ENCODE assay signal across 1 cellular context in the genomic region with DNA sequence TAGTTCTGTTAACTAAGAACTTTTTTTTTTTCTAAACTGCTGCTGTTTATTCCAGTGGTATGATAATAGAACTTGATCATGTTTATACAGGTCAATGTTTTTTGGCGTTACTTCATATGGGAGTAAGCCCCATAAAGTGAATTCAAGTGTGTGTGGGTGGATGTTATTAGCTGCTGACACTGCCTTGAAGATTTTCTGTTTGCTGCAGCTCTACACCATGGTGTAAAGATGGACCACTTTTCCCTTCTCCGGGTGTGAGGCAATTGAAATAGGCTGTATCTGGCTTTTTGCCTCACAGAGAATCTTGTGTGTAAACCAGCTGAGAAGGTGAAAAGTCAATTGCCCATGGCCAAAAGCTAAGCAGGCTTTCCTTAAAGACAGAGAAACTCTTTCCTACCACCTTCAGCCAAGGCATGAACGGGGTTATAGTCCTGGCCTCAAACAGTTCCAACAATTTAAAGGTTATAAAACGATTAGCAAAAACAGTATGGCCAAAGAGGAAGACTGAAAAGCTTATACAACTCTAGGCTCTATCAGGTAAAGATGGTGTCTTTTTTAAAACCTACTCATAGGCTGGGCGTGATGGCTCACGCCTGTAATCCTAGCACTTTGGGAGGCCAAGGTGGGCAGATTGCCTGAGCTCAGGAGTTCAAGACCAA.
TF ChIP-seq lines count a peak whose summit lies in the region.

No MANE protein-coding gene starts in this region.

TF ChIP-seq in H1, 55 proteins besides CTCF, POLR2A, EP300 and RAD21:
- TF ChIP-seq KDM4A (IDR thresholded peaks at IDR 0.05; ENCODE audit: low read depth, low read length, severe bottlenecking) (no peak), MAX (IDR thresholded peaks at IDR 0.05) (no peak), SP1 (IDR thresholded peaks at IDR 0.05; ENCODE audit: low read depth, low read length) (no peak), TAF7 (optimal IDR thresholded peaks at IDR 0.05; ENCODE audit: borderline replicate concordance, low read depth, low read length) (no peak), KDM5A (IDR thresholded peaks at IDR 0.05; ENCODE audit: low read length) (no peak), RXRA (IDR thresholded peaks at IDR 0.05; ENCODE audit: insufficient read depth, low read depth, low read length) (no peak), BACH1 (IDR thresholded peaks at IDR 0.05; ENCODE audit: low read length) (no peak), CHD1 (IDR thresholded peaks at IDR 0.05; ENCODE audit: low read depth, low read length) (no peak), NRF1 (IDR thresholded peaks at IDR 0.05; ENCODE audit: low read depth, low read length) (no peak), SP4 (IDR thresholded peaks at IDR 0.05; ENCODE audit: low read length) (no peak)
